ENCODE assay signal across 2 cellular contexts in the genomic region with DNA sequence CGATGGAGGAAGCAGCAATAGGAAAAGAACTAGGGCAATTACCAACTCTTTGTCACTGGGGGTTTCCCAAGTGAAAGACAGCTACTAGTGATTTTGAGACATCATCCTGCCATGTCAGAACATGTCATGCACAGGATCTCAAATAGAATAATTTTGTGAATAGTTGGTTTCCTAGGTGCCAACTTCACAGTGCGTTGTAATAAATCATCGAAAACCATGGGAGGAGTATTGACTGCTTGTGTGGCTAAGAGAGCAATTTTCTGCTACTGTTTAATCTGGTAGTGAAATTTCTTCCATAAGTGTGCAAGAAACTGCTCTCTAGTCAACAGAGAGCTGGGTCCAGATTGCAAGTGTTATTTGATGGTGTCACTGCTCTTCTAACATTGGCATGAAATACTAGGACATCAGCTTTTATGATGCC.
TF ChIP-seq lines count a peak whose summit lies in the region.

No MANE protein-coding gene starts in this region.

TF ChIP-seq in SK-N-SH, 30 proteins besides CTCF, POLR2A, EP300 and RAD21 (continued from another document):
- no peak for TF ChIP-seq RFX5 (IDR thresholded peaks at IDR 0.05; ENCODE audit: low read length)
TF ChIP-seq in SK-N-SH: peak in this region for 0.

TF ChIP-seq in SK-N-SH treated with all-trans-retinoic acid at 6 μM for 48 hours, 23 proteins besides CTCF, POLR2A, EP300 and RAD21 (continued from another document):
- TF ChIP-seq, protein P1, sequence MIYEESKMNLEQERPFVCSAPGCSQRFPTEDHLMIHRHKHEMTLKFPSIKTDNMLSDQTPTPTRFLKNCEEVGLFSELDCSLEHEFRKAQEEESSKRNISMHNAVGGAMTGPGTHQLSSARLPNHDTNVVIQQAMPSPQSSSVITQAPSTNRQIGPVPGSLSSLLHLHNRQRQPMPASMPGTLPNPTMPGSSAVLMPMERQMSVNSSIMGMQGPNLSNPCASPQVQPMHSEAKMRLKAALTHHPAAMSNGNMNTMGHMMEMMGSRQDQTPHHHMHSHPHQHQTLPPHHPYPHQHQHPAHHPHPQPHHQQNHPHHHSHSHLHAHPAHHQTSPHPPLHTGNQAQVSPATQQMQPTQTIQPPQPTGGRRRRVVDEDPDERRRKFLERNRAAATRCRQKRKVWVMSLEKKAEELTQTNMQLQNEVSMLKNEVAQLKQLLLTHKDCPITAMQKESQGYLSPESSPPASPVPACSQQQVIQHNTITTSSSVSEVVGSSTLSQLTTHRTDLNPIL (CRISPR knock-in tag; IDR thresholded peaks at IDR 0.05; ENCODE audit: low read depth), result no peak
- TF ChIP-seq TOX (CRISPR knock-in tag; IDR thresholded peaks at IDR 0.05; ENCODE audit: borderline replicate concordance), result no peak
- TF ChIP-seq OSR1 (CRISPR knock-in tag; IDR thresholded peaks at IDR 0.05), result no peak
- no peak for TF ChIP-seq ZNF8 (CRISPR knock-in tag; IDR thresholded peaks at IDR 0.05)
- TF ChIP-seq ZNF70 (CRISPR knock-in tag; IDR thresholded peaks at IDR 0.05), result no peak
- TF ChIP-seq CSDC2 (CRISPR knock-in tag; IDR thresholded peaks at IDR 0.05), result no peak
- TF ChIP-seq, protein P2, sequence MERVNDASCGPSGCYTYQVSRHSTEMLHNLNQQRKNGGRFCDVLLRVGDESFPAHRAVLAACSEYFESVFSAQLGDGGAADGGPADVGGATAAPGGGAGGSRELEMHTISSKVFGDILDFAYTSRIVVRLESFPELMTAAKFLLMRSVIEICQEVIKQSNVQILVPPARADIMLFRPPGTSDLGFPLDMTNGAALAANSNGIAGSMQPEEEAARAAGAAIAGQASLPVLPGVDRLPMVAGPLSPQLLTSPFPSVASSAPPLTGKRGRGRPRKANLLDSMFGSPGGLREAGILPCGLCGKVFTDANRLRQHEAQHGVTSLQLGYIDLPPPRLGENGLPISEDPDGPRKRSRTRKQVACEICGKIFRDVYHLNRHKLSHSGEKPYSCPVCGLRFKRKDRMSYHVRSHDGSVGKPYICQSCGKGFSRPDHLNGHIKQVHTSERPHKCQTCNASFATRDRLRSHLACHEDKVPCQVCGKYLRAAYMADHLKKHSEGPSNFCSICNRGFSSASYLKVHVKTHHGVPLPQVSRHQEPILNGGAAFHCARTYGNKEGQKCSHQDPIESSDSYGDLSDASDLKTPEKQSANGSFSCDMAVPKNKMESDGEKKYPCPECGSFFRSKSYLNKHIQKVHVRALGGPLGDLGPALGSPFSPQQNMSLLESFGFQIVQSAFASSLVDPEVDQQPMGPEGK (CRISPR knock-in tag; IDR thresholded peaks at IDR 0.05; ENCODE audit: borderline replicate concordance), result no peak
- no peak for TF ChIP-seq TSHZ2 (CRISPR knock-in tag; IDR thresholded peaks at IDR 0.05)
- no peak for TF ChIP-seq ARNTL (CRISPR knock-in tag; IDR thresholded peaks at IDR 0.05; ENCODE audit: borderline replicate concordance, low read depth)
- no peak for TF ChIP-seq RARB (CRISPR knock-in tag; IDR thresholded peaks at IDR 0.05)
- no peak for TF ChIP-seq CSRNP3 (CRISPR knock-in tag; IDR thresholded peaks at IDR 0.05)
- TF ChIP-seq ZNF565 (CRISPR knock-in tag; conservative IDR thresholded peaks at IDR 0.05; ENCODE audit: low read depth), result no peak
- no peak for TF ChIP-seq ESRRG (CRISPR knock-in tag; IDR thresholded peaks at IDR 0.05)
- TF ChIP-seq BACH2 (CRISPR knock-in tag; IDR thresholded peaks at IDR 0.05; ENCODE audit: borderline replicate concordance), result no peak
